8 cellular contexts compared by ENCODE assay signal in genomic region chr7:143892527-143893300, GRCh38. TPM values are rescaled to one million over a fixed set of nuclear protein-coding genes. Genes with fewer than 3 reads are reported as not detected.
DNase-seq lines count a peak whose midpoint lies in the region; ATAC-seq and TF ChIP-seq lines count a peak whose summit lies in the region.

No MANE protein-coding gene starts in this region.

- no peaks in the 10 kb centered on the region for H3K4me1 Mint-ChIP-seq in activated T-cell treated with anti-CD3 and anti-CD28 coated beads, Interleukin-2, amount 50 U/mL, for 72 hours (ENCODE audit: low read depth)
- H3K4me1 Mint-ChIP-seq in GM23338, result peaks cover 4% of the 10 kb centered on the region; the same call in 1 of the 3 replicates

- H3K27ac Mint-ChIP-seq in activated T-cell treated with anti-CD3 and anti-CD28 coated beads, Interleukin-2, amount 50 U/mL, for 72 hours, result no peak overlapping the region
- no peak overlapping the region for H3K27ac Mint-ChIP-seq in GM23338

- ATAC-seq in activated T-cell treated with anti-CD3 and anti-CD28 coated beads, Interleukin-2, amount 50 U/mL, for 72 hours (replicated peaks in 1 of 2), result peak; percentile 74 to 82
- ATAC-seq in GM23338, result peak; percentile 91

- H3F3A ChIP-seq in GM23338 (replicated peaks; ENCODE audit: low read depth), result no peaks in the 10 kb centered on the region
- H3F3A ChIP-seq in smooth muscle cell (ENCODE audit: low read depth), result peaks cover 10% of the 10 kb centered on the region

- no peak overlapping the region for H3K4me3 ChIP-seq in GM23338
- H3K4me3 ChIP-seq in Karpas-422 (ENCODE audit: low read length), result no peak overlapping the region
- peak overlapping the region; percentile 22 for H3K4me3 ChIP-seq in adipocyte (ENCODE audit: low read length)
- H3K4me3 ChIP-seq in smooth muscle cell, result no peak overlapping the region

- H3K27ac ChIP-seq in GM23338 (ENCODE audit: low read depth) (no peak overlapping the region), Karpas-422 (ENCODE audit: low read length) (no peak overlapping the region), smooth muscle cell (ENCODE audit: low read depth) (peak overlapping the region; percentile 60)

- H3K9ac ChIP-seq in Karpas-422 (ENCODE audit: low read length) (no peak overlapping the region), adipocyte (ENCODE audit: low read length) (no peak overlapping the region), smooth muscle cell (ENCODE audit: low read depth) (no peak overlapping the region)

- TF ChIP-seq CTCF in GM23338 (conservative IDR thresholded peaks at IDR 0.05; ENCODE audit: low read depth in 2 of 2) (peak; percentile 66 to 78), smooth muscle cell (IDR thresholded peaks at IDR 0.05; ENCODE audit: borderline replicate concordance, insufficient read depth, poor library complexity, severe bottlenecking) (peak; percentile 30)

- H3K9me2 ChIP-seq in GM23338 (ENCODE audit: insufficient read depth) (no peaks in the 10 kb centered on the region), Karpas-422 (replicated peaks; ENCODE audit: insufficient read depth, low read length) (no peaks in the 10 kb centered on the region)

- H3K27me3 ChIP-seq in GM23338 (ENCODE audit: insufficient read depth), result no peaks in the 10 kb centered on the region
- H3K27me3 ChIP-seq in Karpas-422 (ENCODE audit: low read length), result no peaks in the 10 kb centered on the region
- no peaks in the 10 kb centered on the region for H3K27me3 ChIP-seq in adipocyte (replicated peaks; ENCODE audit: control insufficient read depth, insufficient read depth, low read length)
- H3K27me3 ChIP-seq in smooth muscle cell (ENCODE audit: low read depth), result no peaks in the 10 kb centered on the region

- DNase-seq in activated T-cell treated with anti-CD3 and anti-CD28 coated beads, Interleukin-2, amount 50 U/mL, for 72 hours, result no peak
- no peak for DNase-seq in activated T-cell treated with anti-CD3 and anti-CD28 coated beads, Interleukin-2, amount 50 U/mL, for 48 hours
- peak; percentile 81 for DNase-seq in GM23338 (ENCODE audit: low spot score)
- peak; percentile 83 for DNase-seq in Karpas-422
- DNase-seq in adipocyte (ENCODE audit: low read depth), result no peak
- DNase-seq in smooth muscle cell (lab: John Stamatoyannopoulos, UW; ENCODE audit: unreplicated experiment), result no peak
- DNase-seq in glomerular visceral epithelial cell (ENCODE audit: extremely low spot score), result no peak
- DNase-seq in occipital lobe (lab: John Stamatoyannopoulos, UW), result no peak

- H4K20me1 ChIP-seq in GM23338 (replicated peaks; ENCODE audit: insufficient read depth) (peaks cover 27% of the 10 kb centered on the region; the same call in 1 of the 2 replicates), Karpas-422 (ENCODE audit: insufficient read depth, low read depth, low read length) (0 out of 2 replicates have a peak, but pooled peaks cover 4% of the 10 kb centered on the region), smooth muscle cell (ENCODE audit: low read depth) (peaks cover 30% of the 10 kb centered on the region)

- H3K79me2 ChIP-seq in GM23338 (replicated peaks; ENCODE audit: insufficient read depth) (peaks cover 97% of the 10 kb centered on the region), Karpas-422 (ENCODE audit: low read length) (no peaks in the 10 kb centered on the region), smooth muscle cell (ENCODE audit: low read depth) (peaks cover 100% of the 10 kb centered on the region)

- H3K36me3 ChIP-seq in GM23338 (ENCODE audit: insufficient read depth), result no peaks in the 10 kb centered on the region
- no peaks in the 10 kb centered on the region for H3K36me3 ChIP-seq in Karpas-422 (ENCODE audit: insufficient read depth, low read length)
- H3K36me3 ChIP-seq in adipocyte (ENCODE audit: control insufficient read depth, insufficient read depth, low read length, severe bottlenecking), result peaks cover 11% of the 10 kb centered on the region
- H3K36me3 ChIP-seq in smooth muscle cell (ENCODE audit: low read depth), result no peaks in the 10 kb centered on the region

- peaks cover 8 to 20% of the 10 kb centered on the region in 2 donors for H3K36me3 Mint-ChIP-seq in activated T-cell treated with anti-CD3 and anti-CD28 coated beads, Interleukin-2, amount 50 U/mL, for 72 hours (ENCODE audit: insufficient read depth in 2 of 2)
- H3K36me3 Mint-ChIP-seq in GM23338 (ENCODE audit: low read depth), result peaks cover 18% of the 10 kb centered on the region

- H3K4me1 ChIP-seq in GM23338 (ENCODE audit: insufficient read depth) (no peaks in the 10 kb centered on the region), Karpas-422 (ENCODE audit: low read length) (no peaks in the 10 kb centered on the region), adipocyte (ENCODE audit: control insufficient read depth, insufficient read depth, low read length) (no peaks in the 10 kb centered on the region), smooth muscle cell (ENCODE audit: low read depth) (peaks cover 17% of the 10 kb centered on the region)

- WGBS in smooth muscle cell (ENCODE audit: low lambda C conversion rate), result 60% methylated on average over 5 of the region's 5 CpGs

- H3K9me3 ChIP-seq in Karpas-422 (ENCODE audit: low read length), result no peaks in the 10 kb centered on the region
- peaks cover 17% of the 10 kb centered on the region for H3K9me3 ChIP-seq in adipocyte (ENCODE audit: control insufficient read depth, low read length)
- no peaks in the 10 kb centered on the region for H3K9me3 ChIP-seq in smooth muscle cell (replicated peaks; ENCODE audit: low read depth)

- no peak overlapping the region for H3K4me2 ChIP-seq in GM23338
- no peak overlapping the region for H3K4me2 ChIP-seq in Karpas-422 (ENCODE audit: low read depth, low read length, poor library complexity, severe bottlenecking)
- H3K4me2 ChIP-seq in smooth muscle cell, result no peak overlapping the region

- peaks cover 3 to 4% of the 10 kb centered on the region in 2 donors for H3K9me3 Mint-ChIP-seq in activated T-cell treated with anti-CD3 and anti-CD28 coated beads, Interleukin-2, amount 50 U/mL, for 72 hours
- H3K9me3 Mint-ChIP-seq in GM23338, result peaks cover 13% of the 10 kb centered on the region; the same call in 2 of the 3 replicates

- no peak overlapping the region for H3K4me3 Mint-ChIP-seq in activated T-cell treated with anti-CD3 and anti-CD28 coated beads, Interleukin-2, amount 50 U/mL, for 72 hours
- no peak overlapping the region for H3K4me3 Mint-ChIP-seq in GM23338

- H2AFZ ChIP-seq in GM23338 (no peak overlapping the region), Karpas-422 (ENCODE audit: low read length) (no peak overlapping the region), smooth muscle cell (ENCODE audit: low read depth) (no peak overlapping the region)

- peaks cover 6% of the 10 kb centered on the region for H3K27me3 Mint-ChIP-seq in activated T-cell treated with anti-CD3 and anti-CD28 coated beads, Interleukin-2, amount 50 U/mL, for 72 hours (ENCODE audit: low read depth)
- H3K27me3 Mint-ChIP-seq in GM23338 (ENCODE audit: insufficient read depth, low read depth, poor library complexity), result peaks cover 2% of the 10 kb centered on the region

TF ChIP-seq in GM23338, 12 proteins besides CTCF, POLR2A, EP300 and RAD21:
- no peak for TF ChIP-seq EZH2phosphoT487 (IDR thresholded peaks at IDR 0.05; ENCODE audit: unreplicated experiment)
- TF ChIP-seq CREB1 (CRISPR knock-in tag; IDR thresholded peaks at IDR 0.05; ENCODE audit: low read depth), result peak; percentile 41; the same call in 1 of the 2 replicates

RNA-seq across cellular contexts. Expression of gene TCAF1, which starts 9.3 kb away (rescaled TPM):
- total RNA-seq in activated T-cell treated with anti-CD3 and anti-CD28 coated beads, Interleukin-2, amount 50 U/mL, for 72 hours, result 10 to 100 TPM; 13.2 to 18.5 TPM
- 27.2 and 31.3 TPM in 2 replicates for total RNA-seq in GM23338 (2014; rRNA removed; shearing (Covaris generic))
- polyA plus RNA-seq in GM23338 (2016; fragmentation: Nextera tagmentation; extraction: Ambion mirVana), result 13.5 and 15.5 TPM in 2 replicates
- total RNA-seq in Karpas-422 (2014; rRNA removed; shearing (Covaris generic); ENCODE audit: low replicate concordance), result 0.11 and 1.0 TPM in 2 replicates
- 177 and 237 TPM in 2 replicates for total RNA-seq in smooth muscle cell
- 108 and 147 TPM in 2 replicates for polyA plus RNA-seq in smooth muscle cell
- 178 TPM for total RNA-seq in occipital lobe

RNA-seq across cellular contexts. Expression of gene OR2F2, which starts 42.3 kb away (rescaled TPM):
- not detected for total RNA-seq in activated T-cell treated with anti-CD3 and anti-CD28 coated beads, Interleukin-2, amount 50 U/mL, for 72 hours
- not detected in 2 replicates for total RNA-seq in GM23338 (2014; rRNA removed; shearing (Covaris generic))
- polyA plus RNA-seq in GM23338 (2016; fragmentation: Nextera tagmentation; extraction: Ambion mirVana) (not detected in 2 replicates), smooth muscle cell (not detected in 2 replicates)
- total RNA-seq in Karpas-422 (2014; rRNA removed; shearing (Covaris generic); ENCODE audit: low replicate concordance), result not detected in 2 replicates
- total RNA-seq in smooth muscle cell (not detected in 2 replicates), occipital lobe (not detected)

Comparison
In these comparisons a context has a peak if more than half of its experiments do, and no peak if none do; other contexts are left out.
1. DNase-seq: peak in GM23338 (single experiment) and Karpas-422 (single experiment); none in activated T-cell treated with anti-CD3 and anti-CD28 coated beads, Interleukin-2, amount 50 U/mL, for 72 hours (0 of 2), activated T-cell treated with anti-CD3 and anti-CD28 coated beads, Interleukin-2, amount 50 U/mL, for 48 hours (0 of 2), adipocyte (single experiment), smooth muscle cell (single experiment), glomerular visceral epithelial cell (single experiment) and occipital lobe (single experiment).